Comparison of ENCODE assay signal across 17 cellular contexts in the genomic region with DNA sequence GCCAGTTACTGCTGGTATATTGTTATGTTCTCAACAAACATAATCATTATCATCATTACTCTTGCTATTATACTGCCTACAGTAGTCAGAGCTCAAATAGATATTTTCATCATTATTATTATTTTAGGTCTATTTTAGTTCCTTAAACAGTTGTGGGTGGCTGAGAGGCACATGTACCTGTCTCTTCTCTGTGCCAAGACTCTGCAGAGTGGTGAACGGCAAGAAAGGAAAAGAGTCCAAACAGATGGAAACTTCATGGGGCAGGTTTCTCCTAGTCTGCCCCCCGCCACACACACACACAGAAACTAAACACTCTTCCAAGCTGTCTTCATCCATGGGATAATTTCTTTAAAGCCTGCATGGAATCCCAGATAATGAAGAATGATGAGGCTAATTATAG.
A peak's percentile ranks its signal among the peaks of the same experiment; 100 is the strongest.
DNase-seq lines count a peak whose midpoint lies in the region; ATAC-seq, FAIRE-seq and TF ChIP-seq lines count a peak whose summit lies in the region.
"Had no signal": no experiment of that assay in that cellular context is flagged by ENCODE, and none has a peak within 500 bp of the region (broad histone marks: within the 10 kb centered on the region; RNA-seq: fewer than 3 reads in every experiment).

No MANE protein-coding gene starts in this region.

- no peaks in the 10 kb centered on the region for H3K27me3 ChIP-seq in SJCRH30
- H3K27me3 ChIP-seq: BE2C had no signal

- DNase-seq in NCI-H2227 treated with DMSO at 0.1 percent for 48 hours (lab: John Stamatoyannopoulos, UW) (peak; percentile 17), NCI-H2227 (lab: John Stamatoyannopoulos, UW; ENCODE audit: unreplicated experiment) (no peak), D721Med (ENCODE audit: insufficient read length, low spot score) (peak; percentile 44), NCI-H524 (lab: John Stamatoyannopoulos, UW) (peak; percentile 65 to 87), caudate nucleus (lab: John Stamatoyannopoulos, UW) (peak in 6 of 61 donors; percentile 8 to 56 (median 28)), SJCRH30 (no peak)
- DNase-seq: BE2C; CD4-positive, alpha-beta memory T cell; DND-41; GF-D8 had no signal

- H3K4me1 ChIP-seq in SJCRH30, result no peaks in the 10 kb centered on the region
- H3K4me1 ChIP-seq: BE2C had no signal

- H3K36me3 ChIP-seq in SJCRH30, result no peaks in the 10 kb centered on the region
- H3K36me3 ChIP-seq: BE2C had no signal

- no peak for TF ChIP-seq CTCF in D721Med (IDR thresholded peaks at IDR 0.05; ENCODE audit: insufficient read depth, missing control alignments)

- H3K9me3 ChIP-seq in SJCRH30 (replicated peaks), result no peaks in the 10 kb centered on the region
- H3K9me3 ChIP-seq: BE2C had no signal

- ATAC-seq in GM18498 (IDR thresholded peaks at IDR 0.05; ENCODE audit: unreplicated experiment), result no peak
- ATAC-seq: HCT116 had no signal

- H3K4me3 ChIP-seq in SJCRH30, result no peak overlapping the region
- H3K4me3 ChIP-seq: GM23248 had no signal

- peak overlapping the region; percentile 58 for H3K27ac ChIP-seq in caudate nucleus (ENCODE audit: low read depth, low read length)
- no peak overlapping the region for H3K27ac ChIP-seq in SJCRH30
- H3K27ac ChIP-seq: C4-2B, GM23248, HL-60 had no signal

- FAIRE-seq in D721Med (lab: Jason Lieb, UNC), result no peak
- FAIRE-seq: A204.1, H54 had no signal

Comparison
In these comparisons a context has a peak if more than half of its experiments do, and no peak if none do; other contexts are left out.
1. DNase-seq: peak in NCI-H2227 treated with DMSO at 0.1 percent for 48 hours (single experiment), D721Med (single experiment) and NCI-H524 (2 of 2); none in NCI-H2227 (single experiment) and SJCRH30 (0 of 2).